29 cellular contexts compared by ENCODE assay signal in the genomic region with DNA sequence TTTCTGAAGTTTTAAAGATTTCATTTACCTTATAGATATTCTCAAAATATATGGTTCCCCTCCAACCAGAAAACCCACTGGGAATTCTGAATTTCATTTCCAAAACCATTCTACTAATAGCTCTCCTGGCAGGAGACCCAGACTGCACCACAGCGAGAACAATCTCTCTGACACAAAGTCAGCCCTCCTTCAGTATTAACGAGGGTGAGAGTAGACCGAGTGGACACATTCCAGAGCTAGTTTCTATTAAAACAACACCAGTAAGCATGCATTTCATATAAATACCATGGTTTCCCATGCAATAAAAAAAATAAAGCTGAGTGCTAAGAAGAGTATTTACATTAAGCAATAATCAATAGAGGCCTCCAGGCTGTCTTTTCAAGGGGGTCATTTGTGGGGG.
DNase-seq lines count a peak whose midpoint lies in the region; ATAC-seq and TF ChIP-seq lines count a peak whose summit lies in the region.
"Had no signal": no experiment of that assay in that cellular context is flagged by ENCODE, and none has a peak within 500 bp of the region (broad histone marks: within the 10 kb centered on the region; RNA-seq: fewer than 3 reads in every experiment).

No MANE protein-coding gene starts in this region.

- H4K8ac ChIP-seq in IMR-90 (ENCODE audit: low read depth in 2 of 2, low read length in 2 of 2): no peak overlapping the region
- no peak overlapping the region for H4K8ac ChIP-seq in H9 (replicated peaks; ENCODE audit: insufficient read length, low read depth, low read length)

- H3K4ac ChIP-seq in IMR-90 (ENCODE audit: low read depth, low read length): no peak overlapping the region
- no peak overlapping the region for H3K4ac ChIP-seq in H9 (ENCODE audit: low read depth, low read length)

- H3K9me3 ChIP-seq in IMR-90 (ENCODE audit: control insufficient read depth, insufficient read depth, low read length): no peaks in the 10 kb centered on the region
- H3K9me3 ChIP-seq in H9 (ENCODE audit: control insufficient read depth, low read depth, low read length): no peaks in the 10 kb centered on the region
- H3K9me3 ChIP-seq: SJCRH30 had no signal

- no peaks in the 10 kb centered on the region for H3K27me3 Mint-ChIP-seq in MCF 10A (ENCODE audit: insufficient read depth, unreplicated experiment)
- H3K27me3 Mint-ChIP-seq in H9 (ENCODE audit: low read depth): no peaks in the 10 kb centered on the region; the same call in 1 of the 2 replicates
- H3K27me3 Mint-ChIP-seq: CD4-positive, alpha-beta memory T cell had no signal

- no peaks in the 10 kb centered on the region for H3K79me2 ChIP-seq in H9 (ENCODE audit: insufficient read depth, low read length)

- H3K79me1 ChIP-seq in IMR-90 (ENCODE audit: low read depth in 1 of 2, low read length in 2 of 2): no peaks in the 10 kb centered on the region
- H3K79me1 ChIP-seq in H9 (ENCODE audit: insufficient read depth, low read depth, low read length, poor library complexity, severe bottlenecking): no peaks in the 10 kb centered on the region

- POLR2A ChIA-PET in IMR-90 (lab: Charles Lee; ENCODE audit: unreplicated experiment) (no interaction called here), MCF 10A (lab: Yijun Ruan, JAX) (no interaction called here)

- H2BK5ac ChIP-seq in IMR-90 (ENCODE audit: low read depth, low read length, poor library complexity, severe bottlenecking): no peak overlapping the region
- H2BK5ac ChIP-seq in H9 (ENCODE audit: insufficient read length, low read length): no peak overlapping the region

- no peak overlapping the region for H3K4me3 Mint-ChIP-seq in MCF 10A (ENCODE audit: unreplicated experiment)
- no peak overlapping the region for H3K4me3 Mint-ChIP-seq in H9
- H3K4me3 Mint-ChIP-seq: CD4-positive, alpha-beta memory T cell had no signal

- H3K27ac Mint-ChIP-seq in MCF 10A (ENCODE audit: low read depth, unreplicated experiment) (no peak overlapping the region), H9 (no peak overlapping the region)
- H3K27ac Mint-ChIP-seq: CD4-positive, alpha-beta memory T cell had no signal

- H3K36me3 Mint-ChIP-seq in MCF 10A (ENCODE audit: insufficient read depth, unreplicated experiment): no peaks in the 10 kb centered on the region
- H3K36me3 Mint-ChIP-seq in H9 (ENCODE audit: insufficient read depth in 1 of 3, low read depth in 3 of 3): no peaks in the 10 kb centered on the region; a peak in 1 of 7 replicates
- H3K36me3 Mint-ChIP-seq: CD4-positive, alpha-beta memory T cell had no signal

- H2BK20ac ChIP-seq in IMR-90 (ENCODE audit: low read depth, low read length): no peak overlapping the region
- no peak overlapping the region for H2BK20ac ChIP-seq in H9 (ENCODE audit: low read depth, low read length, poor library complexity, severe bottlenecking)

- H3K9ac ChIP-seq in IMR-90 (ENCODE audit: low read depth, low read length): no peak overlapping the region
- no peak overlapping the region for H3K9ac ChIP-seq in H9 (ENCODE audit: extremely low read depth, insufficient read length, low read length)

- intact Hi-C loops in IMR-90 (cut with micrococcal nuclease): no loop called here
- intact Hi-C loops in MCF 10A (cut with micrococcal nuclease): no loop called here

- H3K23ac ChIP-seq in IMR-90 (ENCODE audit: low read depth, low read length) (no peak overlapping the region), H9 (ENCODE audit: insufficient read length, low read depth, low read length) (no peak overlapping the region)

- TF ChIP-seq CTCF in IMR-90 (conservative IDR thresholded peaks at IDR 0.05; ENCODE audit: low read depth, low read length): no peak
- no peak for TF ChIP-seq CTCF in astrocyte of the cerebellum (IDR thresholded peaks at IDR 0.05; ENCODE audit: low read depth, low read length, missing control alignments)
- no peak for TF ChIP-seq CTCF in MCF 10A (IDR thresholded peaks at IDR 0.05; ENCODE audit: unreplicated experiment)
- no peak for TF ChIP-seq CTCF in H9 (conservative IDR thresholded peaks at IDR 0.05)

- H3K27ac ChIP-seq in IMR-90 (ENCODE audit: insufficient read depth, low read length) (no peak overlapping the region), H9 (ENCODE audit: insufficient read length, low read depth, low read length) (no peak overlapping the region)
- H3K27ac ChIP-seq: PC-9, SJCRH30 had no signal

- no peak overlapping the region for H3K14ac ChIP-seq in IMR-90 (replicated peaks; ENCODE audit: low read depth, low read length)
- no peak overlapping the region for H3K14ac ChIP-seq in H9 (ENCODE audit: insufficient read depth, low read length)

- H2AK5ac ChIP-seq in IMR-90 (ENCODE audit: low read depth, low read length) (no peak overlapping the region), H9 (ENCODE audit: insufficient read length, low read length) (no peak overlapping the region)

- H3T11ph ChIP-seq in H9 (ENCODE audit: low read length): no peak overlapping the region

- no TSS peak for BruUV-seq in IMR-90 (replicated peaks; lab: Mats Ljungman, UMichigan)
- BruUV-seq in MCF 10A (replicated peaks; lab: Mats Ljungman, UMichigan): no TSS peak

- ATAC-seq in IMR-90 (ENCODE audit: low read depth) (peak; percentile 83), HG03571 (IDR thresholded peaks at IDR 0.05; ENCODE audit: unreplicated experiment) (no peak)
- ATAC-seq: HCT116, Right ventricle myocardium inferior had no signal

- H2AK9ac ChIP-seq in IMR-90 (replicated peaks; ENCODE audit: low read depth, low read length, poor library complexity): no peak overlapping the region

- no peak overlapping the region for H3K18ac ChIP-seq in IMR-90 (ENCODE audit: low read depth, low read length)
- H3K18ac ChIP-seq in H9 (ENCODE audit: insufficient read length, low read depth, low read length): no peak overlapping the region

- no peak for TF ChIP-seq POLR2A in IMR-90 (IDR thresholded peaks at IDR 0.05; ENCODE audit: low read depth, low read length)

- H3K27me3 ChIP-seq in IMR-90 (ENCODE audit: control insufficient read depth, insufficient read depth, low read length) (no peaks in the 10 kb centered on the region), H9 (ENCODE audit: insufficient read depth, low read length) (no peaks in the 10 kb centered on the region)
- H3K27me3 ChIP-seq: SJCRH30 had no signal

- no peak overlapping the region for H3K4me3 ChIP-seq in IMR-90 (ENCODE audit: insufficient read depth, low read depth, low read length)
- no peak overlapping the region for H3K4me3 ChIP-seq in astrocyte of the cerebellum (ENCODE audit: low read depth, low read length)
- H3K4me3 ChIP-seq: PC-9, SJCRH30 had no signal

- no peaks in the 10 kb centered on the region for H3K9me3 Mint-ChIP-seq in MCF 10A (ENCODE audit: unreplicated experiment)
- no peaks in the 10 kb centered on the region; a peak in 1 of 5 replicates for H3K9me3 Mint-ChIP-seq in H9

- H3K9me1 ChIP-seq in IMR-90 (ENCODE audit: insufficient read depth, low read length): no peaks in the 10 kb centered on the region

- H3K56ac ChIP-seq in IMR-90 (ENCODE audit: extremely low read depth, insufficient read depth, low read length) (no peak overlapping the region), H9 (ENCODE audit: insufficient read length, low read depth, low read length) (no peak overlapping the region)

- H3K4me2 ChIP-seq in IMR-90 (ENCODE audit: low read depth, low read length) (no peak overlapping the region; the same call in 1 of the 2 replicates), H9 (ENCODE audit: insufficient read depth, insufficient read length, low read length) (no peak overlapping the region)
- H3K4me2 ChIP-seq: PC-9 had no signal

- H2BK15ac ChIP-seq in IMR-90 (ENCODE audit: low read depth, low read length): no peak overlapping the region
- H2BK15ac ChIP-seq in H9 (ENCODE audit: low read depth, low read length): no peak overlapping the region

- no peak overlapping the region for H2AFZ ChIP-seq in IMR-90 (replicated peaks; ENCODE audit: low read length, poor library complexity)
- H2AFZ ChIP-seq in H9 (ENCODE audit: low read length): no peak overlapping the region
- H2AFZ ChIP-seq: PC-9 had no signal

- H4K20me1 ChIP-seq in IMR-90 (ENCODE audit: insufficient read depth, low read length) (no peaks in the 10 kb centered on the region), H9 (ENCODE audit: control insufficient read depth, insufficient read depth, insufficient read length) (no peaks in the 10 kb centered on the region)

- no peaks in the 10 kb centered on the region for H3K4me1 ChIP-seq in IMR-90 (ENCODE audit: control insufficient read depth, insufficient read depth, low read length)
- H3K4me1 ChIP-seq in H9 (ENCODE audit: insufficient read depth, low read length): no peaks in the 10 kb centered on the region
- H3K4me1 ChIP-seq: SJCRH30 had no signal

- no peak overlapping the region for H2BK120ac ChIP-seq in IMR-90 (ENCODE audit: low read depth, low read length)
- no peak overlapping the region for H2BK120ac ChIP-seq in H9 (ENCODE audit: low read depth, low read length, poor library complexity, severe bottlenecking)

- no peaks in the 10 kb centered on the region for H3K4me1 Mint-ChIP-seq in MCF 10A (ENCODE audit: insufficient read depth, unreplicated experiment)
- H3K4me1 Mint-ChIP-seq in H9: peaks cover 0 to 4% of the 10 kb centered on the region in 2 experiments; a peak in 1 of 4 replicates
- H3K4me1 Mint-ChIP-seq: CD4-positive, alpha-beta memory T cell had no signal

- CTCF ChIA-PET in IMR-90 (lab: Yijun Ruan, JAX): no interaction called here
- CTCF ChIA-PET in MCF 10A (lab: Yijun Ruan, JAX): interaction anchor here (0.6 kb wide), 1 partner anchor 206 kb away, joined by 3 read pairs; no protein-coding TSS in a partner anchor

- no peak overlapping the region for H4K91ac ChIP-seq in IMR-90 (ENCODE audit: insufficient read depth, low read depth, low read length)
- no peak overlapping the region for H4K91ac ChIP-seq in H9 (ENCODE audit: insufficient read length, low read depth, low read length)

- no peaks in the 10 kb centered on the region for H3K36me3 ChIP-seq in IMR-90 (ENCODE audit: control insufficient read depth, insufficient read depth, low read length)
- H3K36me3 ChIP-seq: SJCRH30 had no signal

- DNase-seq in Daoy (ENCODE audit: low read depth) (peak; percentile 20), IMR-90 (peak; percentile 1), astrocyte of the cerebellum (ENCODE audit: low read depth) (peak; percentile 1), myocyte (ENCODE audit: low read depth) (peak; percentile 2), MCF 10A (ENCODE audit: unreplicated experiment) (no peak), H9 (no peak), H4 (ENCODE audit: low spot score) (no peak)
- DNase-seq: AML-193; C1 segment of cervical spinal cord; CD4-positive, alpha-beta memory T cell; COR-L47; DMS53; GF-D8; GOT3; KG1; NCI-H1048; NCI-H1436; NCI-H187; NCI-H2081 treated with DMSO at 0.1 percent for 48 hours; NCI-H2171; NCI-H226; NCI-H510A; NCI-H748 treated with DMSO at 0.1 percent for 48 hours; NK-92 treated with Interleukin-12 subunit alpha and Interleukin-12 subunit beta, amount 100 ng/mL, for 24 hours; PC-9; SJCRH30 had no signal

- no CpG with 5 or more reads among the region's 3 CpGs for WGBS in IMR-90 (ENCODE audit: extremely low coverage in 2 of 2, insufficient read length in 1 of 2), 2 experiments
- no CpG with 5 or more reads among the region's 3 CpGs for WGBS in H9 (ENCODE audit: extremely low coverage, insufficient read length, low lambda C conversion rate)

- in situ Hi-C loops in IMR-90 (cut with MboI; ENCODE audit: low sequenced_read_pairs): no loop called here
- in situ Hi-C loops in astrocyte of the cerebellum (cut with HindIII; ENCODE audit: low sequenced_read_pairs): no loop called here

- H4K5ac ChIP-seq in IMR-90 (ENCODE audit: low read depth, low read length): no peak overlapping the region
- H4K5ac ChIP-seq in H9 (ENCODE audit: insufficient read length, low read depth, low read length): no peak overlapping the region

- dilution Hi-C loops in IMR-90 (cut with HindIII; ENCODE audit: low sequenced_read_pairs, unreplicated experiment): no loop called here

- TF ChIP-seq RAD21 in IMR-90 (IDR thresholded peaks at IDR 0.05; ENCODE audit: low read length): no peak

- H2BK12ac ChIP-seq in H9 (ENCODE audit: insufficient read length, low read depth, low read length): no peak overlapping the region

- no peaks in the 10 kb centered on the region for H3K23me2 ChIP-seq in H9 (ENCODE audit: insufficient read length, low read depth, low read length, poor library complexity, severe bottlenecking)

Comparison
In these comparisons a context has a peak if more than half of its experiments do, and no peak if none do; other contexts are left out.
1. DNase-seq: peak in Daoy (single experiment), IMR-90 (single experiment), astrocyte of the cerebellum (single experiment) and myocyte (single experiment); none in MCF 10A (single experiment), H9 (single experiment) and H4 (single experiment).